In the genomic region with DNA sequence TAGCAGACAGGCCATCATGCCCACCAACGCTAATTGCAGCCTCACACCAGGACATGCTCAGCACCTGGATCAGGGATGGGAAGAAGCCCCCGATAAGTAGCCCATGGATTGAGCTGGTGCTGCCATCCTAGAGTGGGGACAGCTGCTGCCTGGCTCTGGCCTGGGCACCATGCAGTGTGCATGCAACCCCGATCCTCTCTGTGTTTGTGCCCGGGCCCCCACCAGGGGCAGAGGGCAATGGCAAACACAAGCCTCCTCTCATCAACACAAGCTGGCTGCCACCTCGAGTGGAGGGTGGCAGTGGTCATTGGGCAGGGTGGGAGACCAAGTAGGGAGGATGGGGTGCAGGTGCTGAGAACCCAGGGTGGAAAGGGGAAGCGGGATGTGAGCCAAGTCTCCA, we compare ENCODE assay signal across 1 cellular context.
TF ChIP-seq lines count a peak whose summit lies in the region.

No MANE protein-coding gene starts in this region.

TF ChIP-seq in H1, 55 proteins besides CTCF, POLR2A, EP300 and RAD21:
- TF ChIP-seq MAFK (IDR thresholded peaks at IDR 0.05; ENCODE audit: low read depth, low read length) (no peak), HDAC2 (IDR thresholded peaks at IDR 0.05; ENCODE audit: borderline replicate concordance in 1 of 2, low read depth in 2 of 2, low read length in 2 of 2) (no peak), HDAC6 (IDR thresholded peaks at IDR 0.05; ENCODE audit: low read depth, low read length) (no peak), EGR1 (IDR thresholded peaks at IDR 0.05; ENCODE audit: borderline replicate concordance, low read depth, low read length) (no peak), SIRT6 (IDR thresholded peaks at IDR 0.05; ENCODE audit: low read length) (no peak), EZH2 (IDR thresholded peaks at IDR 0.05; ENCODE audit: low read depth, low read length, severe bottlenecking) (no peak), JUN (IDR thresholded peaks at IDR 0.05; ENCODE audit: low read depth, low read length) (no peak), FOSL1 (IDR thresholded peaks at IDR 0.05; ENCODE audit: insufficient read depth, low read depth, low read length) (no peak), TCF12 (IDR thresholded peaks at IDR 0.05; ENCODE audit: low read depth, low read length) (no peak), KDM4A (IDR thresholded peaks at IDR 0.05; ENCODE audit: low read depth, low read length, severe bottlenecking) (no peak)
